In genomic region chr5:94983861-94984535, GRCh38 we compare ENCODE assay signal across 16 cellular contexts.
DNase-seq lines count a peak whose midpoint lies in the region; ATAC-seq, FAIRE-seq and TF ChIP-seq lines count a peak whose summit lies in the region.
"Had no signal": no experiment of that assay in that cellular context is flagged by ENCODE, and none has a peak within 500 bp of the region (broad histone marks: within the 10 kb centered on the region; RNA-seq: fewer than 3 reads in every experiment).

No MANE protein-coding gene starts in this region.

- H3K9ac ChIP-seq in astrocyte (ENCODE audit: low read length) = no peak overlapping the region

- H3K27me3 ChIP-seq in astrocyte (ENCODE audit: insufficient read depth, low read length) (no peaks in the 10 kb centered on the region), foreskin keratinocyte (no peaks in the 10 kb centered on the region), PC-9 (ENCODE audit: insufficient read depth, low read depth) (no peaks in the 10 kb centered on the region), left ventricle myocardium inferior (ENCODE audit: low read depth) (no peaks in the 10 kb centered on the region)

- H3F3A ChIP-seq in PC-9 (ENCODE audit: insufficient read depth, low read depth) = no peaks in the 10 kb centered on the region

- no peaks in the 10 kb centered on the region for H3K9me2 ChIP-seq in PC-9 (ENCODE audit: insufficient read depth)

- peak overlapping the region; percentile 50 for H3K27ac ChIP-seq in astrocyte (ENCODE audit: low read depth, low read length)
- no peak overlapping the region for H3K27ac ChIP-seq in foreskin keratinocyte
- no peak overlapping the region for H3K27ac ChIP-seq in PC-9
- H3K27ac ChIP-seq in left ventricle myocardium inferior (replicated peaks) = no peak overlapping the region

- H4K20me1 ChIP-seq in astrocyte (ENCODE audit: insufficient read depth, low read length) (no peaks in the 10 kb centered on the region), PC-9 (ENCODE audit: insufficient read depth) (no peaks in the 10 kb centered on the region)

- H3K4me3 Mint-ChIP-seq in astrocyte (ENCODE audit: unreplicated experiment) = no peak overlapping the region
- H3K4me3 Mint-ChIP-seq: activated B cell treated with CpG ODN at 0.5 μM for 24 hours; activated naive CD8-positive, alpha-beta T cell treated with anti-CD3 and anti-CD28 coated beads, Interleukin-2, amount 50 U/mL, for 24 hours; CD4-positive, CD25-positive, alpha-beta regulatory T cell; GM23338 had no signal

- POLR2A ChIA-PET in AG04449 (lab: Yijun Ruan, JAX) (no interaction called here), PC-9 (lab: Charles Lee; ENCODE audit: unreplicated experiment) (no interaction called here)

- peak overlapping the region; percentile 82 for H3K27ac Mint-ChIP-seq in astrocyte (ENCODE audit: unreplicated experiment)
- H3K27ac Mint-ChIP-seq: activated B cell treated with CpG ODN at 0.5 μM for 24 hours; activated naive CD8-positive, alpha-beta T cell treated with anti-CD3 and anti-CD28 coated beads, Interleukin-2, amount 50 U/mL, for 24 hours; CD4-positive, CD25-positive, alpha-beta regulatory T cell; GM23338; progenitor cell of endocrine pancreas had no signal

- H2AFZ ChIP-seq in astrocyte (ENCODE audit: low read depth, low read length) (no peak overlapping the region), PC-9 (no peak overlapping the region)
- H2AFZ ChIP-seq: GM23338 had no signal

- DNase-seq in AG04449 (ENCODE audit: low read depth, low spot score) (peak; percentile 23), H54 (ENCODE audit: insufficient read length, low spot score) (peak; percentile 1), astrocyte (ENCODE audit: low read depth) (peak; percentile 52), foreskin keratinocyte (peak; percentile 43 to 69), PC-9 (no peak), left ventricle myocardium inferior (no peak)
- DNase-seq: activated B cell treated with CpG ODN at 0.5 μM for 24 hours; activated CD8-positive, alpha-beta memory T cell treated with anti-CD3 and anti-CD28 coated beads, Interleukin-2, amount 50 U/mL, for 48 hours; activated naive CD8-positive, alpha-beta T cell treated with anti-CD3 and anti-CD28 coated beads, Interleukin-2, amount 50 U/mL, for 24 hours; CD4-positive, CD25-positive, alpha-beta regulatory T cell; NCI-H2107; trophoblast cell had no signal

- H3K4me1 ChIP-seq in astrocyte (ENCODE audit: insufficient read depth, low read length) (no peaks in the 10 kb centered on the region), foreskin keratinocyte (peaks cover 3% of the 10 kb centered on the region), PC-9 (replicated peaks; ENCODE audit: insufficient read depth) (no peaks in the 10 kb centered on the region), left ventricle myocardium inferior (no peaks in the 10 kb centered on the region)

- H3K36me3 ChIP-seq in astrocyte (ENCODE audit: insufficient read depth, low read length) (no peaks in the 10 kb centered on the region), PC-9 (ENCODE audit: low read depth) (no peaks in the 10 kb centered on the region), left ventricle myocardium inferior (no peaks in the 10 kb centered on the region)

- no peak for TF ChIP-seq CTCF in AG04449 (IDR thresholded peaks at IDR 0.05; ENCODE audit: insufficient read depth, low read length, missing control alignments)
- no peak for TF ChIP-seq CTCF in astrocyte (IDR thresholded peaks at IDR 0.05; ENCODE audit: insufficient read depth, low read depth, low read length)
- TF ChIP-seq CTCF in foreskin keratinocyte (conservative IDR thresholded peaks at IDR 0.05) = no peak
- no peak for TF ChIP-seq CTCF in PC-9 (conservative IDR thresholded peaks at IDR 0.05)
- TF ChIP-seq CTCF in left ventricle myocardium inferior (IDR thresholded peaks at IDR 0.05; ENCODE audit: borderline replicate concordance) = no peak

- ATAC-seq in foreskin keratinocyte = peak; percentile 95
- ATAC-seq in HG02870 (IDR thresholded peaks at IDR 0.05; ENCODE audit: unreplicated experiment) = no peak
- ATAC-seq in GM21528 (IDR thresholded peaks at IDR 0.05; ENCODE audit: low FRiP score, unreplicated experiment) = no peak
- ATAC-seq: activated naive CD8-positive, alpha-beta T cell treated with anti-CD3 and anti-CD28 coated beads, Interleukin-2, amount 50 U/mL, for 24 hours; GM23338 had no signal

- no peak for TF ChIP-seq POLR2A in H54 (IDR thresholded peaks at IDR 0.05; ENCODE audit: low read depth, low read length)

- H3K9me3 ChIP-seq in astrocyte (ENCODE audit: insufficient read depth, low read depth, low read length) = no peaks in the 10 kb centered on the region
- no peaks in the 10 kb centered on the region for H3K9me3 ChIP-seq in PC-9 (ENCODE audit: insufficient read depth, low read depth)
- peaks cover 6% of the 10 kb centered on the region for H3K9me3 ChIP-seq in left ventricle myocardium inferior (replicated peaks)

- H3K36me3 Mint-ChIP-seq in astrocyte (ENCODE audit: low read depth, unreplicated experiment) = peaks cover 7% of the 10 kb centered on the region
- H3K36me3 Mint-ChIP-seq: CD4-positive, CD25-positive, alpha-beta regulatory T cell had no signal

- peak overlapping the region; percentile 34 for H3K4me2 ChIP-seq in astrocyte (ENCODE audit: low read length)
- no peak overlapping the region for H3K4me2 ChIP-seq in PC-9
- H3K4me2 ChIP-seq: GM23338 had no signal

- no peaks in the 10 kb centered on the region for H3K9me3 Mint-ChIP-seq in astrocyte (ENCODE audit: unreplicated experiment)
- H3K9me3 Mint-ChIP-seq: activated B cell treated with CpG ODN at 0.5 μM for 24 hours; activated naive CD8-positive, alpha-beta T cell treated with anti-CD3 and anti-CD28 coated beads, Interleukin-2, amount 50 U/mL, for 24 hours; GM23338 had no signal

- CTCF ChIA-PET in AG04449 (lab: Yijun Ruan, JAX) (interaction anchor here (3.2 kb wide), 1 partner anchor 15 kb away, joined by 16 read pairs; no protein-coding TSS in a partner anchor), PC-9 (lab: Charles Lee) (no interaction called here)

- H3K79me2 ChIP-seq in astrocyte (ENCODE audit: insufficient read depth, low read length) (no peaks in the 10 kb centered on the region), PC-9 (ENCODE audit: low read depth) (no peaks in the 10 kb centered on the region)

- no TSS peak for BruUV-seq in PC-9 (replicated peaks; lab: Mats Ljungman, UMichigan)

- peaks cover 17% of the 10 kb centered on the region for H3K4me1 Mint-ChIP-seq in astrocyte (ENCODE audit: low read depth, unreplicated experiment)
- H3K4me1 Mint-ChIP-seq: activated B cell treated with CpG ODN at 0.5 μM for 24 hours; CD4-positive, CD25-positive, alpha-beta regulatory T cell; GM23338 had no signal

- peak; percentile 73 for FAIRE-seq in H54 (lab: Jason Lieb, UNC)
- FAIRE-seq in astrocyte (lab: Jason Lieb, UNC) = peak; percentile 74

- H3K27me3 Mint-ChIP-seq in astrocyte (ENCODE audit: low read depth, unreplicated experiment) = no peaks in the 10 kb centered on the region
- H3K27me3 Mint-ChIP-seq: activated B cell treated with CpG ODN at 0.5 μM for 24 hours; activated naive CD8-positive, alpha-beta T cell treated with anti-CD3 and anti-CD28 coated beads, Interleukin-2, amount 50 U/mL, for 24 hours; CD4-positive, CD25-positive, alpha-beta regulatory T cell; progenitor cell of endocrine pancreas had no signal

- intact Hi-C loops in PC-9 (cut with micrococcal nuclease; ENCODE audit: unreplicated experiment) = no loop called here
- intact Hi-C loops in left ventricle myocardium inferior (cut with micrococcal nuclease) = no loop called here

- H3K4me3 ChIP-seq in AG04449 (ENCODE audit: low read depth, low read length) (no peak overlapping the region), astrocyte (ENCODE audit: insufficient read depth, low read depth, low read length) (no peak overlapping the region), PC-9 (no peak overlapping the region), left ventricle myocardium inferior (no peak overlapping the region)
- H3K4me3 ChIP-seq: GM23338 had no signal

Comparison
In these comparisons a context has a peak if more than half of its experiments do, and no peak if none do; other contexts are left out.
1. DNase-seq: peak in AG04449 (single experiment), H54 (single experiment), astrocyte (single experiment) and foreskin keratinocyte (2 of 2); none in PC-9 (0 of 2) and left ventricle myocardium inferior (single experiment).